In genomic region chr18:36006997-36007396, GRCh38 we compare ENCODE assay signal across 3 cellular contexts.
TF ChIP-seq lines count a peak whose summit lies in the region.

No MANE protein-coding gene starts in this region.

TF ChIP-seq in IMR-90, 13 proteins besides CTCF, POLR2A, EP300 and RAD21:
- TF ChIP-seq CHD1 (IDR thresholded peaks at IDR 0.05; ENCODE audit: low read depth, low read length) (no peak), CEBPB (IDR thresholded peaks at IDR 0.05; ENCODE audit: low read depth, low read length) (peak; percentile 42)

TF ChIP-seq in K562, 482 proteins besides CTCF, POLR2A, EP300 and RAD21:
- TF ChIP-seq CEBPG (CRISPR knock-in tag; IDR thresholded peaks at IDR 0.05) (no peak), CEBPG (tag; conservative IDR thresholded peaks at IDR 0.05 in 1 of 2, IDR thresholded peaks at IDR 0.05 in 1 of 2) (0 out of 4 replicates have a peak, but pooled peaks of 1 of the 2 experiments have one; percentile 21), CBFA2T3 (IDR thresholded peaks at IDR 0.05) (no peak), PHB (CRISPR knock-in tag; IDR thresholded peaks at IDR 0.05) (no peak), ZC3H8 (IDR thresholded peaks at IDR 0.05) (no peak), CEBPB (tag; IDR thresholded peaks at IDR 0.05) (peak; percentile 30; the same call in 1 of the 2 replicates), RBM25 (IDR thresholded peaks at IDR 0.05; ENCODE audit: low read depth, low read length, severe bottlenecking) (no peak), PKNOX1 (IDR thresholded peaks at IDR 0.05) (no peak), AFF1 (IDR thresholded peaks at IDR 0.05; ENCODE audit: low read depth in 1 of 2, partially characterized antibody in 2 of 2) (no peak), RFX5 (IDR thresholded peaks at IDR 0.05; ENCODE audit: low read depth, low read length) (no peak), XRCC4 (IDR thresholded peaks at IDR 0.05; ENCODE audit: extremely low read depth, insufficient read depth, insufficient read length) (no peak)
- TF ChIP-seq, protein P1, sequence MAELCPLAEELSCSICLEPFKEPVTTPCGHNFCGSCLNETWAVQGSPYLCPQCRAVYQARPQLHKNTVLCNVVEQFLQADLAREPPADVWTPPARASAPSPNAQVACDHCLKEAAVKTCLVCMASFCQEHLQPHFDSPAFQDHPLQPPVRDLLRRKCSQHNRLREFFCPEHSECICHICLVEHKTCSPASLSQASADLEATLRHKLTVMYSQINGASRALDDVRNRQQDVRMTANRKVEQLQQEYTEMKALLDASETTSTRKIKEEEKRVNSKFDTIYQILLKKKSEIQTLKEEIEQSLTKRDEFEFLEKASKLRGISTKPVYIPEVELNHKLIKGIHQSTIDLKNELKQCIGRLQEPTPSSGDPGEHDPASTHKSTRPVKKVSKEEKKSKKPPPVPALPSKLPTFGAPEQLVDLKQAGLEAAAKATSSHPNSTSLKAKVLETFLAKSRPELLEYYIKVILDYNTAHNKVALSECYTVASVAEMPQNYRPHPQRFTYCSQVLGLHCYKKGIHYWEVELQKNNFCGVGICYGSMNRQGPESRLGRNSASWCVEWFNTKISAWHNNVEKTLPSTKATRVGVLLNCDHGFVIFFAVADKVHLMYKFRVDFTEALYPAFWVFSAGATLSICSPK (IDR thresholded peaks at IDR 0.05; ENCODE audit: borderline replicate concordance) = no peak
TF ChIP-seq in K562: peak in this region for 2.

TF ChIP-seq in HepG2, 621 proteins besides CTCF, POLR2A, EP300 and RAD21:
- 0 out of 2 replicates have a peak, but pooled peaks have one; percentile 13 for TF ChIP-seq GATAD2A (CRISPR knock-in tag; IDR thresholded peaks at IDR 0.05)
- TF ChIP-seq, protein P2, sequence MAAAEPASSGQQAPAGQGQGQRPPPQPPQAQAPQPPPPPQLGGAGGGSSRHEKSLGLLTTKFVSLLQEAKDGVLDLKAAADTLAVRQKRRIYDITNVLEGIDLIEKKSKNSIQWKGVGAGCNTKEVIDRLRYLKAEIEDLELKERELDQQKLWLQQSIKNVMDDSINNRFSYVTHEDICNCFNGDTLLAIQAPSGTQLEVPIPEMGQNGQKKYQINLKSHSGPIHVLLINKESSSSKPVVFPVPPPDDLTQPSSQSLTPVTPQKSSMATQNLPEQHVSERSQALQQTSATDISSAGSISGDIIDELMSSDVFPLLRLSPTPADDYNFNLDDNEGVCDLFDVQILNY (CRISPR knock-in tag; conservative IDR thresholded peaks at IDR 0.05) = no peak
- peak; percentile 73 for TF ChIP-seq CEBPG (CRISPR knock-in tag; IDR thresholded peaks at IDR 0.05)
- TF ChIP-seq PAXIP1 (CRISPR knock-in tag; conservative IDR thresholded peaks at IDR 0.05) = 0 out of 2 replicates have a peak, but pooled peaks have one; percentile 22
- peak; percentile 53 for TF ChIP-seq HNF4A (CRISPR knock-in tag; IDR thresholded peaks at IDR 0.05)
- TF ChIP-seq CEBPB (IDR thresholded peaks at IDR 0.05; ENCODE audit: borderline replicate concordance, low read depth, low read length) = peak; percentile 89
- no peak for TF ChIP-seq KAT8 (CRISPR knock-in tag; IDR thresholded peaks at IDR 0.05)
